In genomic region chr11:72037554-72038311, GRCh38 we compare ENCODE assay signal across 8 cellular contexts. TPM values are rescaled to one million over a fixed set of nuclear protein-coding genes. Genes with fewer than 3 reads are reported as not detected.
DNase-seq lines count a peak whose midpoint lies in the region; ATAC-seq and TF ChIP-seq lines count a peak whose summit lies in the region.

No MANE protein-coding gene starts in this region.

- intact Hi-C loops in esophagus squamous epithelium (cut with DNase I) = loop anchor here (5.0 kb wide), 1 partner anchor 45 kb away; the partner anchor contains the start of genes LRRC51 and NUMA1

- DNase-seq in DND-41 = peak; percentile 24
- DNase-seq in NCI-H524 treated with DMSO at 0.1 percent for 48 hours (lab: John Stamatoyannopoulos, UW) = peak; percentile 81
- no peak for DNase-seq in esophagus squamous epithelium (lab: John Stamatoyannopoulos, UW)
- no peak for DNase-seq in activated T-cell treated with anti-CD3 and anti-CD28 coated beads for 4 hours
- DNase-seq in T-helper 9 cell = no peak

- no peak overlapping the region for H2AFZ ChIP-seq in DND-41 (ENCODE audit: low read depth, low read length)

- no peaks in the 10 kb centered on the region for H3K9me3 ChIP-seq in DND-41 (ENCODE audit: insufficient read depth, low read length, severe bottlenecking)
- H3K9me3 ChIP-seq in esophagus squamous epithelium = no peaks in the 10 kb centered on the region

- peak overlapping the region; percentile 42; the same call in 1 of the 2 replicates for H3K27ac ChIP-seq in DND-41 (ENCODE audit: low read length)
- peak overlapping the region; percentile 86 to 99 (median 96) for H3K27ac ChIP-seq in esophagus squamous epithelium
- peak overlapping the region; percentile 99 for H3K27ac ChIP-seq in rectal smooth muscle tissue (ENCODE audit: low read depth, low read length)

- no peaks in the 10 kb centered on the region for H3K27me3 ChIP-seq in DND-41 (ENCODE audit: insufficient read depth, low read length, poor library complexity)
- no peaks in the 10 kb centered on the region for H3K27me3 ChIP-seq in esophagus squamous epithelium
- H3K27me3 ChIP-seq in rectal smooth muscle tissue (ENCODE audit: control insufficient read depth, insufficient read depth, low read length) = no peaks in the 10 kb centered on the region

- no peak for TF ChIP-seq POLR2A in esophagus squamous epithelium (IDR thresholded peaks at IDR 0.05)

- TF ChIP-seq CTCF in DND-41 (IDR thresholded peaks at IDR 0.05; ENCODE audit: borderline replicate concordance, extremely low read depth, low read length, poor library complexity, severe bottlenecking) (no peak), esophagus squamous epithelium (IDR thresholded peaks at IDR 0.05) (no peak)

- peaks cover 42% of the 10 kb centered on the region for H3K4me1 ChIP-seq in DND-41 (ENCODE audit: insufficient read depth, low read length)
- peaks cover 40 to 98% (median 47%) of the 10 kb centered on the region in 3 donors for H3K4me1 ChIP-seq in esophagus squamous epithelium
- H3K4me1 ChIP-seq in rectal smooth muscle tissue (ENCODE audit: control insufficient read depth, insufficient read depth, low read length) = peaks cover 35% of the 10 kb centered on the region

- ATAC-seq in DND-41 (ENCODE audit: insufficient read depth, low read depth) (no peak), HG03565 (IDR thresholded peaks at IDR 0.05; ENCODE audit: unreplicated experiment) (no peak), HG03135 (IDR thresholded peaks at IDR 0.05; ENCODE audit: unreplicated experiment) (no peak)

- 34 to 63% methylated on average over 3 to 4 of the region's 4 CpGs for WGBS in esophagus squamous epithelium, 2 donors

- peaks cover 53% of the 10 kb centered on the region for H3K36me3 ChIP-seq in DND-41 (ENCODE audit: insufficient read depth, low read length)
- H3K36me3 ChIP-seq in esophagus squamous epithelium = peaks cover 4 to 38% (median 11%) of the 10 kb centered on the region in 3 donors
- peaks cover 3% of the 10 kb centered on the region for H3K36me3 ChIP-seq in rectal smooth muscle tissue (ENCODE audit: control insufficient read depth, insufficient read depth, low read length)

- H4K20me1 ChIP-seq in DND-41 (ENCODE audit: insufficient read depth, low read length) = peaks cover 27% of the 10 kb centered on the region

- H3K4me3 ChIP-seq in DND-41 (ENCODE audit: low read depth in 1 of 2, low read length in 2 of 2) = no peak overlapping the region
- peak overlapping the region in 3 of 4 donors; percentile 60 to 79 (median 65) for H3K4me3 ChIP-seq in esophagus squamous epithelium
- peak overlapping the region; percentile 42 for H3K4me3 ChIP-seq in rectal smooth muscle tissue (ENCODE audit: low read length)

- peaks cover 93% of the 10 kb centered on the region for H3K79me2 ChIP-seq in DND-41 (ENCODE audit: insufficient read depth, low read length)

- H3K9ac ChIP-seq in DND-41 (ENCODE audit: low read depth, low read length) (no peak overlapping the region), rectal smooth muscle tissue (ENCODE audit: low read length) (no peak overlapping the region)

- H3K4me2 ChIP-seq in DND-41 (ENCODE audit: insufficient read depth, low read length) = no peak overlapping the region

RNA-seq across cellular contexts. Expression of gene IL18BP, which starts 39.0 kb away (rescaled TPM):
- total RNA-seq in esophagus squamous epithelium = 1 to 10 TPM; 1.6 to 6.5 (median 4.8) TPM

RNA-seq across cellular contexts. Expression of gene NUMA1, which starts 42.6 kb away (rescaled TPM):
- 100 to 1,000 TPM; 142 to 237 (median 177) TPM for total RNA-seq in esophagus squamous epithelium

RNA-seq across cellular contexts. Expression of gene LRRC51, which starts 42.9 kb away (rescaled TPM):
- total RNA-seq in esophagus squamous epithelium = 1 to 10 TPM; 2.1 to 4.2 (median 3.2) TPM

Comparison
In these comparisons a context has a peak if more than half of its experiments do, and no peak if none do; other contexts are left out.
1. DNase-seq: peak in DND-41 (single experiment) and NCI-H524 treated with DMSO at 0.1 percent for 48 hours (single experiment); none in esophagus squamous epithelium (single experiment), activated T-cell treated with anti-CD3 and anti-CD28 coated beads for 4 hours (single experiment) and T-helper 9 cell (single experiment).
2. H3K27ac ChIP-seq: peak in every context shown above with its lines; median percentile 99 in rectal smooth muscle tissue; 96 in esophagus squamous epithelium; 42 in DND-41.
3. H3K4me3 ChIP-seq: peak in esophagus squamous epithelium (3 of 4) and rectal smooth muscle tissue (single experiment); none in DND-41 (0 of 2).